ENCODE assay signal across 19 cellular contexts in genomic region chr6:73393278-73393677, GRCh38. TPM values are rescaled to one million over a fixed set of nuclear protein-coding genes. Genes with fewer than 3 reads are reported as not detected.
"Had no signal": no experiment of that assay in that cellular context is flagged by ENCODE, and none has a peak within 500 bp of the region (broad histone marks: within the 10 kb centered on the region; RNA-seq: fewer than 3 reads in every experiment).

No MANE protein-coding gene starts in this region.

- H3K79me2 ChIP-seq: hepatocyte had no signal

- H3K27me3 ChIP-seq: hepatocyte had no signal

- DNase-seq: activated CD4-positive, CD25-positive, alpha-beta regulatory T cell; activated naive CD4-positive, alpha-beta T cell treated with Interleukin-2 at 50 U/mL for 16 hours; activated T-cell treated with anti-CD3 and anti-CD28 coated beads for 4 hours; caudate nucleus; left ventricle myocardium superior; mesenchymal stem cell; occipital lobe; stimulated activated CD4-positive, alpha-beta T cell treated with anti-CD3 and anti-CD28 coated beads, Interleukin-1b, Interleukin-23, amount 100 ng/mL, for 48 hours; stimulated activated naive CD8-positive, alpha-beta T cell treated with anti-CD3 and anti-CD28 coated beads, Interleukin-15, amount 100 ng/mL, for 72 hours had no signal

- H3K9me3 Mint-ChIP-seq: nephron; stimulated activated naive CD8-positive, alpha-beta T cell treated with anti-CD3 and anti-CD28 coated beads, Interleukin-15, amount 100 ng/mL, for 72 hours; T-helper 1 cell treated with Interleukin-12 subunit alpha and Interleukin-12 subunit beta and Interleukin-4 antibody, amounts not matched to agents 30 μg/mL and 1 μg/mL, for 36 hours had no signal

- H3K4me2 ChIP-seq: hepatocyte had no signal

- H3K4me3 ChIP-seq: coronary artery, hepatocyte, thoracic aorta had no signal

- H3K36me3 ChIP-seq: thoracic aorta had no signal

- H3K4me1 Mint-ChIP-seq: nephron had no signal

- H3K4me3 Mint-ChIP-seq: nephron; stimulated activated naive CD8-positive, alpha-beta T cell treated with anti-CD3 and anti-CD28 coated beads, Interleukin-15, amount 100 ng/mL, for 72 hours; T-helper 1 cell treated with Interleukin-12 subunit alpha and Interleukin-12 subunit beta and Interleukin-4 antibody, amounts not matched to agents 30 μg/mL and 1 μg/mL, for 36 hours had no signal

- H2AFZ ChIP-seq: hepatocyte had no signal

- H3K27ac Mint-ChIP-seq: nephron; T-helper 1 cell treated with Interleukin-12 subunit alpha and Interleukin-12 subunit beta and Interleukin-4 antibody, amounts not matched to agents 30 μg/mL and 1 μg/mL, for 36 hours had no signal

- ATAC-seq: esophagus mucosa; left ventricle myocardium superior; sciatic nerve; stimulated activated naive CD8-positive, alpha-beta T cell treated with anti-CD3 and anti-CD28 coated beads, Interleukin-15, amount 100 ng/mL, for 72 hours had no signal

- H3K9me3 ChIP-seq: thoracic aorta had no signal

- H3K27ac ChIP-seq: coronary artery, hepatocyte, thoracic aorta had no signal

- H3K27me3 Mint-ChIP-seq: stimulated activated naive CD8-positive, alpha-beta T cell treated with anti-CD3 and anti-CD28 coated beads, Interleukin-15, amount 100 ng/mL, for 72 hours had no signal

RNA-seq across cellular contexts. Expression of gene DDX43, which starts 1.4 kb away (rescaled TPM):
- total RNA-seq: hepatocyte had no signal

RNA-seq across cellular contexts. Expression of gene OOEP, which starts 23.6 kb away (rescaled TPM):
- total RNA-seq: hepatocyte, occipital lobe, sciatic nerve, thoracic aorta, ureter had no signal
- polyA plus RNA-seq: hepatocyte had no signal

RNA-seq across cellular contexts. Expression of gene KHDC3L, which starts 30.8 kb away (rescaled TPM):
- total RNA-seq: esophagus mucosa, hepatocyte, kidney epithelial cell, left ventricle myocardium superior, occipital lobe, sciatic nerve, thoracic aorta, ureter had no signal
- polyA plus RNA-seq: adipose tissue, hepatocyte had no signal

RNA-seq across cellular contexts. Expression of gene DPPA5, which starts 39.2 kb away (rescaled TPM):
- total RNA-seq: esophagus mucosa, hepatocyte, kidney epithelial cell, left ventricle myocardium superior, occipital lobe, sciatic nerve, thoracic aorta, ureter had no signal
- polyA plus RNA-seq: adipose tissue, hepatocyte had no signal
